ENCODE assay signal across 9 cellular contexts in the genomic region with DNA sequence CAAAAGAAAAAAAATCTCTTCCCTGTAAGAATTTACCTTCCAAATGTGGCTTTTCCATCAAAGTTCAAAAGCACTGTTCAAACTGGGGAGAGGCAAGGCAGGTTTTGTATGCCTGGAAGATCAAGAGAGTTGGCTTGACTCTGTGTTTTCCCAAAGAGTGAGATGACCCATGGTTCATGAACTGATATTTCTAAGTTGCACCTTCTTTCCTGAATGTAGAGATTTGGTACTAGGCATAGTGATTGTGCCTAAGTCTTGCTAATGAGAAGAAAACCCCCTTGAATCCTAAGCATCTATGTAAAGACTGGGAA. TPM values are rescaled to one million over a fixed set of nuclear protein-coding genes. Genes with fewer than 3 reads are reported as not detected.
"Had no signal": no experiment of that assay in that cellular context is flagged by ENCODE, and none has a peak within 500 bp of the region (broad histone marks: within the 10 kb centered on the region; RNA-seq: fewer than 3 reads in every experiment).

No MANE protein-coding gene starts in this region.

- FAIRE-seq: G401.6, GM12878, GM12891, GM12892, GM18507, GM19239 had no signal

- H3K4me3 ChIP-seq: GM12878 had no signal

- ATAC-seq: GM12878 had no signal

- DNase-seq: GDM1, GF-D8 had no signal

RNA-seq across cellular contexts. Expression of gene NTSR2, which starts 53.0 kb away (rescaled TPM):
- total RNA-seq: G401, GM12878 had no signal
- polyA plus RNA-seq: GM12878 had no signal
